ENCODE assay signal across 25 cellular contexts in the genomic region with DNA sequence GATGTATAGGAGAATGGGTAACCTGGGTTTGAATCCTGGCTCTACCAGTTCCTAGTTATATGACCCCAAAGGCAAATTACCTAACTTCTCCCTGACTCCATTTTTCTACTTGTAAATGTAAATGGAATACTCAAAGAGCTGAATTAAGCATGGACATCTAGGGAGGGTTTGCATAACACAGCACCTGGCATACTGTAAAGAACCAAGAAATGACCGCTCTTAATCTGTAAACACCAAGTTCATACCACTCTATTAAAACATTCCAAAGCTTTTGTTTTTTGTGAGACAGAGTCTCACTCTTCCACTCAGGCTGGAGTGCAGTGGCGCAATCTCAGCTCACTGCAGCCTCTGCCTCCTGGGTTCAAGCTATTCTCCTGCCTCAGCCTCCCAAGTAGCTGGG. TPM values are rescaled to one million over a fixed set of nuclear protein-coding genes. Genes with fewer than 3 reads are reported as not detected.
DNase-seq lines count a peak whose midpoint lies in the region; ATAC-seq and TF ChIP-seq lines count a peak whose summit lies in the region.
"Had no signal": no experiment of that assay in that cellular context is flagged by ENCODE, and none has a peak within 500 bp of the region (broad histone marks: within the 10 kb centered on the region; RNA-seq: fewer than 3 reads in every experiment).

No MANE protein-coding gene starts in this region.

- DNase-seq in ascending aorta (ENCODE audit: low spot score in 2 of 2), result no peak
- no peak for DNase-seq in smooth muscle cell (lab: John Stamatoyannopoulos, UW; ENCODE audit: unreplicated experiment)
- no peak for DNase-seq in NCI-H2107 treated with DMSO at 0.1 percent for 48 hours (lab: John Stamatoyannopoulos, UW; ENCODE audit: unreplicated experiment)
- DNase-seq: BE2C; CD4-positive, alpha-beta T cell; COR-L47; DMS 273 treated with DMSO at 0.1 percent for 48 hours; DMS79 treated with DMSO at 0.1 percent for 48 hours; H9; HFFc6; KG1; NCI-H1092; NCI-H1436 treated with DMSO at 0.1 percent for 48 hours; NCI-H2029; NCI-H345; NCI-H524; NCI-H774; NK-92 treated with Interleukin-12 subunit alpha and Interleukin-12 subunit beta, amount 100 ng/mL, for 24 hours; SIG-M5; SK-N-SH had no signal

- peaks cover 12 to 86% (median 53%) of the 10 kb centered on the region in 10 experiments; a peak in 19 of 20 replicates for H3K4me1 ChIP-seq in BLaER1 treated with 17β-estradiol and CSF1 and Interleukin-3, amounts not matched to agents 10 nM and 100 nM
- H3K4me1 ChIP-seq in ascending aorta (peaks cover 3 to 59% of the 10 kb centered on the region in 2 donors), gastroesophageal sphincter (peaks cover 0 to 68% (median 3%) of the 10 kb centered on the region in 3 donors), smooth muscle cell (ENCODE audit: low read depth) (peaks cover 16% of the 10 kb centered on the region)
- H3K4me1 ChIP-seq: BE2C had no signal

- peaks cover 0 to 3% (median 0%) of the 10 kb centered on the region in 11 experiments; a peak in 3 of 22 replicates for H3K9me3 ChIP-seq in BLaER1 treated with 17β-estradiol and CSF1 and Interleukin-3, amounts not matched to agents 10 nM and 100 nM (replicated peaks in 1 of 11)
- H3K9me3 ChIP-seq in ascending aorta (no peaks in the 10 kb centered on the region), gastroesophageal sphincter (no peaks in the 10 kb centered on the region), smooth muscle cell (replicated peaks; ENCODE audit: low read depth) (no peaks in the 10 kb centered on the region)
- H3K9me3 ChIP-seq: BE2C, SK-N-SH had no signal

- no peaks in the 10 kb centered on the region for H3K79me2 ChIP-seq in smooth muscle cell (ENCODE audit: low read depth)

- H3K4me2 ChIP-seq in BLaER1 treated with 17β-estradiol and CSF1 and Interleukin-3, amounts not matched to agents 10 nM and 100 nM, result peak overlapping the region in 9 of 11 experiments; percentile 32 to 84 (median 74); a peak in 16 of 22 replicates
- no peak overlapping the region for H3K4me2 ChIP-seq in smooth muscle cell
- H3K4me2 ChIP-seq: SK-N-SH had no signal

- no peak for TF ChIP-seq POLR2A in gastroesophageal sphincter (IDR thresholded peaks at IDR 0.05)

- H3F3A ChIP-seq in smooth muscle cell (ENCODE audit: low read depth), result no peaks in the 10 kb centered on the region

- H3K27me3 ChIP-seq in BLaER1 treated with 17β-estradiol and CSF1 and Interleukin-3, amounts not matched to agents 10 nM and 100 nM, result no peaks in the 10 kb centered on the region
- no peaks in the 10 kb centered on the region for H3K27me3 ChIP-seq in ascending aorta
- H3K27me3 ChIP-seq in gastroesophageal sphincter, result no peaks in the 10 kb centered on the region
- no peaks in the 10 kb centered on the region for H3K27me3 ChIP-seq in smooth muscle cell (ENCODE audit: low read depth)

- H3K36me3 ChIP-seq in BLaER1 treated with 17β-estradiol and CSF1 and Interleukin-3, amounts not matched to agents 10 nM and 100 nM, result no peaks in the 10 kb centered on the region
- H3K36me3 ChIP-seq in ascending aorta (no peaks in the 10 kb centered on the region), gastroesophageal sphincter (no peaks in the 10 kb centered on the region), smooth muscle cell (ENCODE audit: low read depth) (no peaks in the 10 kb centered on the region)
- H3K36me3 ChIP-seq: BE2C had no signal

- no peak for TF ChIP-seq CTCF in ascending aorta (IDR thresholded peaks at IDR 0.05)
- no peak for TF ChIP-seq CTCF in gastroesophageal sphincter (IDR thresholded peaks at IDR 0.05)
- TF ChIP-seq CTCF in smooth muscle cell (IDR thresholded peaks at IDR 0.05; ENCODE audit: borderline replicate concordance, insufficient read depth, poor library complexity, severe bottlenecking), result no peak

- intact Hi-C loops in ascending aorta (cut with DNase I), result loop anchor here (5.0 kb wide), 1 partner anchor 1041 kb away; the partner anchor contains the start of gene ACBD5

- H2AFZ ChIP-seq in smooth muscle cell (ENCODE audit: low read depth), result no peak overlapping the region

- H3K9ac ChIP-seq in BLaER1 treated with 17β-estradiol and CSF1 and Interleukin-3, amounts not matched to agents 10 nM and 100 nM, result no peak overlapping the region
- no peak overlapping the region for H3K9ac ChIP-seq in smooth muscle cell (ENCODE audit: low read depth)
- H3K9ac ChIP-seq: SK-N-SH had no signal

- no peak overlapping the region; a peak in 1 of 20 replicates for H3K4me3 ChIP-seq in BLaER1 treated with 17β-estradiol and CSF1 and Interleukin-3, amounts not matched to agents 10 nM and 100 nM
- H3K4me3 ChIP-seq in ascending aorta, result no peak overlapping the region
- H3K4me3 ChIP-seq in gastroesophageal sphincter, result no peak overlapping the region
- no peak overlapping the region for H3K4me3 ChIP-seq in smooth muscle cell

- H3K27ac ChIP-seq in BLaER1 treated with 17β-estradiol and CSF1 and Interleukin-3, amounts not matched to agents 10 nM and 100 nM, result peak overlapping the region in 5 of 11 experiments; percentile 23 to 68 (median 64); a peak in 5 of 22 replicates
- H3K27ac ChIP-seq in ascending aorta (peak overlapping the region; percentile 3 to 87), gastroesophageal sphincter (peak overlapping the region in 3 of 4 donors; percentile 20 to 71 (median 25)), smooth muscle cell (ENCODE audit: low read depth) (peak overlapping the region; percentile 60)

- no peak for ATAC-seq in gastroesophageal sphincter
- ATAC-seq in HG02678 (IDR thresholded peaks at IDR 0.05; ENCODE audit: unreplicated experiment), result no peak
- ATAC-seq in HG03175 (IDR thresholded peaks at IDR 0.05; ENCODE audit: unreplicated experiment), result no peak
- ATAC-seq: Panc1 had no signal

- TF ChIP-seq EP300 in gastroesophageal sphincter (IDR thresholded peaks at IDR 0.05), result no peak

- 80 to 100% methylated on average over 1 to 2 of the region's 2 CpGs for WGBS in gastroesophageal sphincter (ENCODE audit: low coverage in 1 of 2), 2 donors
- WGBS in smooth muscle cell (ENCODE audit: low lambda C conversion rate), result 96% methylated on average over 2 of the region's 2 CpGs

- no peaks in the 10 kb centered on the region for H4K20me1 ChIP-seq in BLaER1 treated with 17β-estradiol and CSF1 and Interleukin-3, amounts not matched to agents 10 nM and 100 nM
- H4K20me1 ChIP-seq in smooth muscle cell (ENCODE audit: low read depth), result no peaks in the 10 kb centered on the region

RNA-seq across cellular contexts. Expression of gene MPP7, which starts 19.6 kb away (rescaled TPM):
- 43.9 TPM for total RNA-seq in ascending aorta
- 10 to 100 TPM; 22.9 to 72.1 (median 51.5) TPM for total RNA-seq in gastroesophageal sphincter
- 3.4 TPM in 2 replicates for total RNA-seq in smooth muscle cell
- 0.80 and 3.6 TPM in 2 replicates for polyA plus RNA-seq in smooth muscle cell
- polyA plus RNA-seq: SK-N-SH had no signal
